8 cellular contexts compared by ENCODE assay signal in the genomic region with DNA sequence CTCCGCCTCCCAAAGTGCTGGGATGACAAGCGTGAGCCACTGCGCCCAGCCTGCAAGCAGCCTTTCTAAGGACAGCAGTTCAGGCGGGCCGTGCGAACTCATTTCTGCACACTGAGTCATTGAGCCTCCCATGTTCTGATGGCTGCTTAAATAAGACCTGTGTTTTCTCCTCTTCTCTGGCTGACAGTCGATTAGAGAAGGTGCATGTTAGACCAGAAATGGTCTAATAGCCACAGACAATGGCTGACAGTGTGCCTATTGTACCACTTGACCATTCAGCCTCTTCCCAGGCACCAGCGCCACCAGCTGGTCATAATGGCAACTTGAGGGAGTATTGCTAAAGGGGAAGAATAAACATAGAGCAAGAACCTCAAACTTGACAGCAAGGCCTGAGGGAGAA. TPM values are rescaled to one million over a fixed set of nuclear protein-coding genes. Genes with fewer than 3 reads are reported as not detected.
DNase-seq lines count a peak whose midpoint lies in the region; ATAC-seq and TF ChIP-seq lines count a peak whose summit lies in the region.

No MANE protein-coding gene starts in this region.

- H3K9me3 Mint-ChIP-seq in activated CD4-positive, alpha-beta memory T cell treated with anti-CD3 and anti-CD28 coated beads for 36 hours, result no peaks in the 10 kb centered on the region

- 70 to 76% methylated on average over 8 of the region's 8 CpGs for WGBS in heart right ventricle, 2 donors
- WGBS in spleen, 5 donors, result 76 to 83% (median 80%) methylated on average over 8 of the region's 8 CpGs

- TF ChIP-seq POLR2A in NB4 (IDR thresholded peaks at IDR 0.05; ENCODE audit: extremely low read depth, insufficient read length) (no peak), spleen (IDR thresholded peaks at IDR 0.05) (no peak)

- no peaks in the 10 kb centered on the region for H3K4me1 Mint-ChIP-seq in activated CD4-positive, alpha-beta memory T cell treated with anti-CD3 and anti-CD28 coated beads for 36 hours (ENCODE audit: low read depth)

- H3K27ac ChIP-seq in heart right ventricle (no peak overlapping the region), spleen (no peak overlapping the region)

- DNase-seq in CD1c-positive myeloid dendritic cell (ENCODE audit: extremely low spot score), result peak; percentile 51
- DNase-seq in NB4 (ENCODE audit: low read depth), result peak; percentile 66
- peak; percentile 56 for DNase-seq in activated CD4-positive, alpha-beta memory T cell treated with anti-CD3 and anti-CD28 coated beads for 36 hours
- DNase-seq in heart right ventricle, result peak; percentile 43 to 49
- peak; percentile 71 for DNase-seq in spleen
- DNase-seq in GM19238 (ENCODE audit: insufficient read length, low spot score), result no peak

- peak; percentile 92 for TF ChIP-seq CTCF in NB4 (IDR thresholded peaks at IDR 0.05; ENCODE audit: low read depth, low read length)
- peak; percentile 31 to 66 (median 58) for TF ChIP-seq CTCF in heart right ventricle (IDR thresholded peaks at IDR 0.05)
- peak in 9 of 11 experiments; percentile 12 to 46 (median 22) for TF ChIP-seq CTCF in spleen (IDR thresholded peaks at IDR 0.05 in 8 of 11, conservative IDR thresholded peaks at IDR 0.05 in 3 of 11)

- H3K27ac Mint-ChIP-seq in activated CD4-positive, alpha-beta memory T cell treated with anti-CD3 and anti-CD28 coated beads for 36 hours, result no peak overlapping the region

- CTCF ChIA-PET in activated CD4-positive, alpha-beta memory T cell treated with anti-CD3 and anti-CD28 coated beads for 36 hours (lab: Charles Lee), result interaction anchor here (1.0 to 2.0 kb wide), 6 partner anchors 10 to 755 kb away, joined by 3 to 10 read pairs (median 5); a partner anchor contains a TSS

- H3K36me3 ChIP-seq in heart right ventricle (no peaks in the 10 kb centered on the region), spleen (no peaks in the 10 kb centered on the region)

- peak; percentile 65 for ATAC-seq in GM19023 (IDR thresholded peaks at IDR 0.05; ENCODE audit: unreplicated experiment)
- ATAC-seq in heart right ventricle, result peak; percentile 53 to 83 (median 66)
- no peak for ATAC-seq in HG03097 (IDR thresholded peaks at IDR 0.05; ENCODE audit: low FRiP score, unreplicated experiment)

- H3K27me3 ChIP-seq in heart right ventricle (peaks cover 0 to 9% (median 0%) of the 10 kb centered on the region in 7 donors), spleen (replicated peaks in 1 of 7) (peaks cover 0 to under 1% (median 0%) of the 10 kb centered on the region in 7 donors)

- POLR2A ChIA-PET in activated CD4-positive, alpha-beta memory T cell treated with anti-CD3 and anti-CD28 coated beads for 36 hours (lab: Charles Lee), result no interaction called here

- H3K9me3 ChIP-seq in heart right ventricle (no peaks in the 10 kb centered on the region), spleen (no peaks in the 10 kb centered on the region)

- H3K36me3 Mint-ChIP-seq in activated CD4-positive, alpha-beta memory T cell treated with anti-CD3 and anti-CD28 coated beads for 36 hours, result no peaks in the 10 kb centered on the region

- intact Hi-C loops in activated CD4-positive, alpha-beta memory T cell treated with anti-CD3 and anti-CD28 coated beads for 36 hours (cut with micrococcal nuclease), result loop anchor here (10.0 kb wide), 1 partner anchor 752 kb away; no protein-coding TSS in a partner anchor
- intact Hi-C loops in heart right ventricle (cut with DNase I) (loop anchor here in 3 of 10 donors (1.0 to 10.0 kb wide), 3 partner anchors 97 to 1102 kb away; no protein-coding TSS in a partner anchor), spleen (cut with DNase I; ENCODE audit: low total_unique reads) (no loop called here)

- peaks cover 3% of the 10 kb centered on the region for H3K27me3 Mint-ChIP-seq in activated CD4-positive, alpha-beta memory T cell treated with anti-CD3 and anti-CD28 coated beads for 36 hours

- H3K4me1 ChIP-seq in heart right ventricle (peaks cover 0 to 5% (median 0%) of the 10 kb centered on the region in 9 donors), spleen (peaks cover 0 to 5% (median 0%) of the 10 kb centered on the region in 6 donors)

- H3K4me3 Mint-ChIP-seq in activated CD4-positive, alpha-beta memory T cell treated with anti-CD3 and anti-CD28 coated beads for 36 hours, result no peak overlapping the region

- H3K4me3 ChIP-seq in NB4 (ENCODE audit: low read depth, low read length) (no peak overlapping the region), heart right ventricle (no peak overlapping the region), spleen (no peak overlapping the region)

RNA-seq across cellular contexts. Expression of a gene that starts 6.2 kb away (rescaled TPM):
- not detected for total RNA-seq in activated CD4-positive, alpha-beta memory T cell treated with anti-CD3 and anti-CD28 coated beads for 36 hours
- not detected for total RNA-seq in heart right ventricle
- not detected for polyA plus RNA-seq in heart right ventricle
- total RNA-seq in spleen, result not detected
- not detected for polyA plus RNA-seq in spleen

RNA-seq across cellular contexts. Expression of a gene that starts 7.0 kb away (rescaled TPM):
- total RNA-seq in activated CD4-positive, alpha-beta memory T cell treated with anti-CD3 and anti-CD28 coated beads for 36 hours, result not detected
- total RNA-seq in heart right ventricle (not detected), spleen (not detected)
- polyA plus RNA-seq in heart right ventricle (not detected), spleen (not detected)

RNA-seq across cellular contexts. Expression of a gene that starts 25.2 kb away (rescaled TPM):
- 1 to 10 TPM; 7.3 to 7.6 TPM for total RNA-seq in activated CD4-positive, alpha-beta memory T cell treated with anti-CD3 and anti-CD28 coated beads for 36 hours
- 1 to 10 TPM; 3.1 to 7.2 (median 6.1) TPM for total RNA-seq in heart right ventricle
- polyA plus RNA-seq in heart right ventricle, result 1 to 10 TPM; 2.1 to 5.8 TPM
- 10 to 100 TPM; 11.3 to 31.9 (median 16.2) TPM for total RNA-seq in spleen
- polyA plus RNA-seq in spleen, result 1 to 10 TPM; 3.4 to 6.9 (median 4.5) TPM

RNA-seq across cellular contexts. Expression of a gene that starts 44.4 kb away (rescaled TPM):
- not detected for total RNA-seq in activated CD4-positive, alpha-beta memory T cell treated with anti-CD3 and anti-CD28 coated beads for 36 hours
- total RNA-seq in heart right ventricle, result not detected
- polyA plus RNA-seq in heart right ventricle, result not detected
- not detected for total RNA-seq in spleen
- not detected for polyA plus RNA-seq in spleen

Comparison
In these comparisons a context has a peak if more than half of its experiments do, and no peak if none do; other contexts are left out.
1. CTCF ChIP-seq: peak in every context shown above with its lines; median percentile 92 in NB4; 58 in heart right ventricle; 22 in spleen.